In genomic region chr5:35354751-35355150, GRCh38 we compare ENCODE assay signal across 30 cellular contexts.
DNase-seq lines count a peak whose midpoint lies in the region; ATAC-seq, FAIRE-seq and TF ChIP-seq lines count a peak whose summit lies in the region.
"Had no signal": no experiment of that assay in that cellular context is flagged by ENCODE, and none has a peak within 500 bp of the region (broad histone marks: within the 10 kb centered on the region; RNA-seq: fewer than 3 reads in every experiment).

No MANE protein-coding gene starts in this region.

- WGBS in GM23248 (ENCODE audit: low coverage in 1 of 2, low lambda C conversion rate in 2 of 2, missing lambda C conversion rate in 2 of 2), 2 experiments, result 1 to 3% methylated on average over 3 of the region's 3 CpGs
- 49 to 82% methylated on average over 2 to 3 of the region's 3 CpGs for WGBS in mesodermal cell (ENCODE audit: insufficient coverage in 2 of 2), 2 experiments
- WGBS in sigmoid colon, 2 donors, result 38 to 65% methylated on average over 3 of the region's 3 CpGs

- H3K27ac ChIP-seq in GM23248 (no peak overlapping the region), astrocyte (ENCODE audit: low read depth, low read length) (no peak overlapping the region), mesodermal cell (ENCODE audit: low read depth, low read length, severe bottlenecking) (peak overlapping the region; percentile 53), sigmoid colon (no peak overlapping the region)
- H3K27ac ChIP-seq: heart right ventricle, HL-60, left lung, pancreas, right atrium auricular region, tibial artery had no signal

- no peaks in the 10 kb centered on the region for H3K9me2 ChIP-seq in GM23248 (ENCODE audit: insufficient read depth)

- H3K27me3 Mint-ChIP-seq in astrocyte (ENCODE audit: low read depth, unreplicated experiment), result no peaks in the 10 kb centered on the region
- H3K27me3 Mint-ChIP-seq: natural killer cell treated with Interleukin-12 subunit alpha and Interleukin-12 subunit beta and Interleukin-15 and Interleukin-18, amount 100 ng/mL, for 72 hours had no signal

- no peak for TF ChIP-seq EP300 in sigmoid colon (IDR thresholded peaks at IDR 0.05)

- no peak for TF ChIP-seq POLR2A in sigmoid colon (IDR thresholded peaks at IDR 0.05)

- no peak for FAIRE-seq in astrocyte (lab: Jason Lieb, UNC)
- FAIRE-seq: GM19239, pancreas had no signal

- no peak overlapping the region for H3K4me3 ChIP-seq in GM23248
- no peak overlapping the region for H3K4me3 ChIP-seq in astrocyte (ENCODE audit: insufficient read depth, low read depth, low read length)
- H3K4me3 ChIP-seq in mesodermal cell (ENCODE audit: extremely low read depth, insufficient read depth, low read length, poor library complexity, severe bottlenecking), result no peak overlapping the region
- no peak overlapping the region for H3K4me3 ChIP-seq in sigmoid colon
- H3K4me3 ChIP-seq: heart right ventricle, left lung, pancreas, right atrium auricular region, tibial artery had no signal

- no peaks in the 10 kb centered on the region for H3K79me2 ChIP-seq in GM23248 (ENCODE audit: insufficient read depth)
- H3K79me2 ChIP-seq in astrocyte (ENCODE audit: insufficient read depth, low read length), result no peaks in the 10 kb centered on the region

- ATAC-seq in HG03354 (IDR thresholded peaks at IDR 0.05; ENCODE audit: poor library complexity, severe bottlenecking, unreplicated experiment), result no peak
- ATAC-seq in GM18907 (IDR thresholded peaks at IDR 0.05; ENCODE audit: unreplicated experiment), result no peak
- ATAC-seq: activated naive CD4-positive, alpha-beta T cell treated with anti-CD3 and anti-CD28 coated beads, Interleukin-2, amount 50 U/mL, for 72 hours; activated T-helper 17 cell treated with anti-CD3 and anti-CD28 coated beads, Interleukin-2, amount 50 U/mL, for 72 hours; HCT116; heart right ventricle; left lung; natural killer cell treated with Interleukin-12 subunit alpha and Interleukin-12 subunit beta and Interleukin-15 and Interleukin-18, amount 100 ng/mL, for 72 hours had no signal

- no peak overlapping the region for H3K4me3 Mint-ChIP-seq in astrocyte (ENCODE audit: unreplicated experiment)
- H3K4me3 Mint-ChIP-seq: activated T-helper 17 cell treated with anti-CD3 and anti-CD28 coated beads, Interleukin-2, amount 50 U/mL, for 72 hours; B cell; mesothelial cell of epicardium; natural killer cell treated with Interleukin-12 subunit alpha and Interleukin-12 subunit beta and Interleukin-15 and Interleukin-18, amount 100 ng/mL, for 72 hours; stimulated activated naive CD8-positive, alpha-beta T cell treated with anti-CD3 and anti-CD28 coated beads, Interleukin-15, Interleukin-2, amounts not matched to agents 100 ng/mL and 50 ng/mL, for 24 hours had no signal

- H3K36me3 Mint-ChIP-seq in astrocyte (ENCODE audit: low read depth, unreplicated experiment), result no peaks in the 10 kb centered on the region
- H3K36me3 Mint-ChIP-seq: mesothelial cell of epicardium had no signal

- H2AFZ ChIP-seq in GM23248, result no peak overlapping the region
- H2AFZ ChIP-seq in astrocyte (ENCODE audit: low read depth, low read length), result peak overlapping the region; percentile 41

- H3K9me3 ChIP-seq in GM23248 (ENCODE audit: low read depth), result no peaks in the 10 kb centered on the region
- no peaks in the 10 kb centered on the region for H3K9me3 ChIP-seq in astrocyte (ENCODE audit: insufficient read depth, low read depth, low read length)
- H3K9me3 ChIP-seq in mesodermal cell (ENCODE audit: control insufficient read depth, low read length), result no peaks in the 10 kb centered on the region
- H3K9me3 ChIP-seq in sigmoid colon, result peaks cover 0 to 3% (median 0%) of the 10 kb centered on the region in 4 donors
- H3K9me3 ChIP-seq: pancreas, tibial artery had no signal

- H3K4me2 ChIP-seq in GM23248 (ENCODE audit: unreplicated experiment) (no peak overlapping the region), astrocyte (ENCODE audit: low read length) (no peak overlapping the region)

- H3K9ac ChIP-seq in GM23248 (no peak overlapping the region), astrocyte (ENCODE audit: low read length) (no peak overlapping the region)

- H3F3A ChIP-seq in GM23248 (ENCODE audit: insufficient read depth), result no peaks in the 10 kb centered on the region

- no peaks in the 10 kb centered on the region for H3K4me1 ChIP-seq in GM23248 (ENCODE audit: insufficient read depth)
- H3K4me1 ChIP-seq in astrocyte (ENCODE audit: insufficient read depth, low read length), result no peaks in the 10 kb centered on the region
- H3K4me1 ChIP-seq in mesodermal cell (ENCODE audit: control insufficient read depth, insufficient read depth, low read length, poor library complexity, severe bottlenecking), result no peaks in the 10 kb centered on the region
- peaks cover 0 to 10% (median 0%) of the 10 kb centered on the region in 4 donors for H3K4me1 ChIP-seq in sigmoid colon
- H3K4me1 ChIP-seq: heart right ventricle, left lung, pancreas, right atrium auricular region, tibial artery had no signal

- DNase-seq in AG08395 (ENCODE audit: low spot score) (peak; percentile 84), GM23248 (peak; percentile 71), astrocyte (ENCODE audit: low read depth) (no peak), sigmoid colon (no peak)
- DNase-seq in effector CD4-positive, alpha-beta T cell, result no peak
- DNase-seq: activated CD4-positive, alpha-beta T cell treated with anti-CD3 and anti-CD28 coated beads, Interleukin-2, amount 50 U/mL, for 48 hours; activated CD4-positive, CD25-positive, alpha-beta regulatory T cell; activated CD8-positive, alpha-beta memory T cell treated with anti-CD3 and anti-CD28 coated beads, Interleukin-2, amount 50 U/mL, for 4 hours; DMS79; foreskin fibroblast; heart right ventricle; left lung; NCI-H1417 treated with DMSO at 0.1 percent for 48 hours; NCI-H2081 treated with DMSO at 0.1 percent for 48 hours; pancreas; SIG-M5; tibial artery had no signal

- in situ Hi-C loops in GM23248 (cut with MboI), result no loop called here

- intact Hi-C loops in sigmoid colon (cut with DNase I), result no loop called here

- H4K20me1 ChIP-seq in GM23248 (ENCODE audit: insufficient read depth) (no peaks in the 10 kb centered on the region), astrocyte (ENCODE audit: insufficient read depth, low read length) (no peaks in the 10 kb centered on the region)

- H3K36me3 ChIP-seq in GM23248 (ENCODE audit: low read depth), result no peaks in the 10 kb centered on the region
- H3K36me3 ChIP-seq in astrocyte (ENCODE audit: insufficient read depth, low read length), result no peaks in the 10 kb centered on the region
- H3K36me3 ChIP-seq in mesodermal cell (ENCODE audit: control insufficient read depth, insufficient read depth, low read length), result no peaks in the 10 kb centered on the region
- H3K36me3 ChIP-seq in sigmoid colon, result no peaks in the 10 kb centered on the region
- H3K36me3 ChIP-seq: heart right ventricle, left lung, pancreas, right atrium auricular region, tibial artery had no signal

- peak overlapping the region; percentile 50 for H3K27ac Mint-ChIP-seq in astrocyte (ENCODE audit: unreplicated experiment)
- H3K27ac Mint-ChIP-seq: activated T-helper 17 cell treated with anti-CD3 and anti-CD28 coated beads, Interleukin-2, amount 50 U/mL, for 72 hours; B cell; mesothelial cell of epicardium; natural killer cell treated with Interleukin-12 subunit alpha and Interleukin-12 subunit beta and Interleukin-15 and Interleukin-18, amount 100 ng/mL, for 72 hours; stimulated activated naive CD8-positive, alpha-beta T cell treated with anti-CD3 and anti-CD28 coated beads, Interleukin-15, Interleukin-2, amounts not matched to agents 100 ng/mL and 50 ng/mL, for 24 hours had no signal

- H3K4me1 Mint-ChIP-seq in astrocyte (ENCODE audit: low read depth, unreplicated experiment), result peaks cover 3% of the 10 kb centered on the region
- H3K4me1 Mint-ChIP-seq: activated T-helper 17 cell treated with anti-CD3 and anti-CD28 coated beads, Interleukin-2, amount 50 U/mL, for 72 hours; B cell; mesothelial cell of epicardium had no signal

- no peaks in the 10 kb centered on the region for H3K27me3 ChIP-seq in GM23248 (replicated peaks; ENCODE audit: insufficient read depth)
- H3K27me3 ChIP-seq in astrocyte (ENCODE audit: insufficient read depth, low read length), result no peaks in the 10 kb centered on the region
- H3K27me3 ChIP-seq in sigmoid colon, result no peaks in the 10 kb centered on the region
- H3K27me3 ChIP-seq: heart right ventricle, left lung, pancreas, right atrium auricular region, tibial artery had no signal

- peaks cover 17% of the 10 kb centered on the region for H3K9me3 Mint-ChIP-seq in astrocyte (ENCODE audit: unreplicated experiment)

- no peak for TF ChIP-seq CTCF in astrocyte (IDR thresholded peaks at IDR 0.05; ENCODE audit: insufficient read depth, low read depth, low read length)
- no peak for TF ChIP-seq CTCF in sigmoid colon (IDR thresholded peaks at IDR 0.05)

Comparison
In these comparisons a context has a peak if more than half of its experiments do, and no peak if none do; other contexts are left out.
1. DNase-seq: peak in AG08395 (single experiment) and GM23248 (single experiment); none in astrocyte (single experiment), effector CD4-positive, alpha-beta T cell (single experiment) and sigmoid colon (single experiment).